In the genomic region with DNA sequence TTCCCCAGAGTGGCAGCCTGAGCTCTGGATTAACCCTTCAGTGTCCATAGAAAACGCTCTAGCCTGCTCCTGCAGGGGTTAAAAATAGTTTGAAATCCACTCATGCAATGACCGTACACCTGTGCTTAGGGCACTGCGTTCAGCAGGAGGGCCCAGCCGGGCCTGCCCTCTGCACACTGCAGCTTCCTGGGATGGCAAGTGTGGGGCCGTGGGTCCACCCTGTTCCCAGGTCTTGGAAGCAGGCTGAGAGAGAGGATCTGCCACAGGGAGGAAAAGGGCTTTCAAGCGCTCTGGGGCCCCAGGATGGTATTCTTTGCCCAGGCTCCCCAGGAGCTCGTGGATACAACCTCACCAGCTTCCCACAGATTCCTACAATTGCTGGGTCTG, we compare ENCODE assay signal across 12 cellular contexts. TPM values are rescaled to one million over a fixed set of nuclear protein-coding genes. Genes with fewer than 3 reads are reported as not detected.
DNase-seq lines count a peak whose midpoint lies in the region; ATAC-seq, FAIRE-seq and TF ChIP-seq lines count a peak whose summit lies in the region.
"Had no signal": no experiment of that assay in that cellular context is flagged by ENCODE, and none has a peak within 500 bp of the region (broad histone marks: within the 10 kb centered on the region; RNA-seq: fewer than 3 reads in every experiment).

No MANE protein-coding gene starts in this region.

- no peak for TF ChIP-seq POLR2A in HepG2 (IDR thresholded peaks at IDR 0.05; ENCODE audit: insufficient read depth in 1 of 2, low read depth in 2 of 2, low read length in 2 of 2)

- TF ChIP-seq RAD21 in HepG2 (CRISPR knock-in tag; IDR thresholded peaks at IDR 0.05): no peak

- ATAC-seq in GM18868 (IDR thresholded peaks at IDR 0.05; ENCODE audit: unreplicated experiment): peak; percentile 12
- ATAC-seq in activated CD8-positive, alpha-beta T cell treated with anti-CD3 and anti-CD28 coated beads for 36 hours: peak; percentile 17
- ATAC-seq in HepG2: peak; percentile 38
- no peak for ATAC-seq in HG03097 (IDR thresholded peaks at IDR 0.05; ENCODE audit: low FRiP score, unreplicated experiment)

- BruUV-seq in HepG2 (replicated peaks; lab: Mats Ljungman, UMichigan): no TSS peak

- WGBS in HepG2 (ENCODE audit: low lambda C conversion rate): 43% methylated on average over 1 of the region's 7 CpGs

- no peaks in the 10 kb centered on the region for H3K27me3 Mint-ChIP-seq in activated CD8-positive, alpha-beta T cell treated with anti-CD3 and anti-CD28 coated beads for 36 hours
- H3K27me3 Mint-ChIP-seq: activated naive CD4-positive, alpha-beta T cell treated with anti-CD3 and anti-CD28 coated beads, Interleukin-2, amount 50 U/mL, for 24 hours had no signal

- FAIRE-seq in HepG2 (lab: Jason Lieb, UNC) (no peak), urothelium cell line (lab: Jason Lieb, UNC) (no peak)
- FAIRE-seq: colon had no signal

- H3K9ac ChIP-seq in BLaER1 treated with 17β-estradiol and CSF1 and Interleukin-3, amounts not matched to agents 10 nM and 100 nM: peak overlapping the region in 8 of 11 experiments; percentile 8 to 56 (median 42); a peak in 14 of 22 replicates
- no peak overlapping the region for H3K9ac ChIP-seq in HepG2 (ENCODE audit: insufficient read depth, low read depth, low read length)

- CTCF ChIA-PET in activated CD8-positive, alpha-beta T cell treated with anti-CD3 and anti-CD28 coated beads for 36 hours (lab: Charles Lee): no interaction called here
- CTCF ChIA-PET in HepG2 (lab: Yijun Ruan, JAX; ENCODE audit: low intra/inter-chr PET ratio, low total read pairs): no interaction called here

- peaks cover 3% of the 10 kb centered on the region for H3K9me3 Mint-ChIP-seq in activated CD8-positive, alpha-beta T cell treated with anti-CD3 and anti-CD28 coated beads for 36 hours
- H3K9me3 Mint-ChIP-seq: activated naive CD4-positive, alpha-beta T cell treated with anti-CD3 and anti-CD28 coated beads, Interleukin-2, amount 50 U/mL, for 24 hours had no signal

- no peaks in the 10 kb centered on the region for H4K20me1 ChIP-seq in BLaER1 treated with 17β-estradiol and CSF1 and Interleukin-3, amounts not matched to agents 10 nM and 100 nM
- H4K20me1 ChIP-seq in HepG2 (ENCODE audit: insufficient read depth, low read length): no peaks in the 10 kb centered on the region

- no peak overlapping the region for H2AFZ ChIP-seq in HepG2 (ENCODE audit: low read length)

- H3K27ac ChIP-seq in BLaER1 treated with 17β-estradiol and CSF1 and Interleukin-3, amounts not matched to agents 10 nM and 100 nM: peak overlapping the region in 10 of 11 experiments; percentile 13 to 63 (median 54); a peak in 16 of 22 replicates
- H3K27ac ChIP-seq in HepG2 (ENCODE audit: extremely low read length, insufficient read depth, low read length): no peak overlapping the region
- H3K27ac ChIP-seq: psoas muscle had no signal

- POLR2A ChIA-PET in activated CD8-positive, alpha-beta T cell treated with anti-CD3 and anti-CD28 coated beads for 36 hours (lab: Charles Lee): interaction anchor here (1.1 to 1.7 kb wide), 5 partner anchors 9 to 46 kb away, joined by 3 to 19 read pairs (median 5); partner anchors contain the start of gene PRMT2
- POLR2A ChIA-PET in HepG2 (lab: Yijun Ruan, JAX): no interaction called here

- TF ChIP-seq CTCF in activated CD8-positive, alpha-beta T cell treated with anti-CD3 and anti-CD28 coated beads for 36 hours (IDR thresholded peaks at IDR 0.05): no peak
- no peak for TF ChIP-seq CTCF in HepG2 (CRISPR knock-in tag; IDR thresholded peaks at IDR 0.05)

- H3K4me1 Mint-ChIP-seq in activated CD8-positive, alpha-beta T cell treated with anti-CD3 and anti-CD28 coated beads for 36 hours (ENCODE audit: low read depth): peaks cover 39% of the 10 kb centered on the region

- no peak for DNase-seq in activated CD8-positive, alpha-beta T cell treated with anti-CD3 and anti-CD28 coated beads for 36 hours
- DNase-seq in HepG2 (ENCODE audit: low spot score) (no peak), NCI-H2196 (lab: John Stamatoyannopoulos, UW; ENCODE audit: unreplicated experiment) (no peak), urothelium cell line (ENCODE audit: low spot score) (no peak), NCI-H2029 treated with DMSO at 0.1 percent for 48 hours (lab: John Stamatoyannopoulos, UW) (no peak)
- DNase-seq: BE2C had no signal

- no peak overlapping the region for H3K4me3 ChIP-seq in BLaER1 treated with 17β-estradiol and CSF1 and Interleukin-3, amounts not matched to agents 10 nM and 100 nM
- no peak overlapping the region for H3K4me3 ChIP-seq in HepG2 (replicated peaks in 1 of 3; ENCODE audit: insufficient read depth in 1 of 3, low read depth in 2 of 3, low read length in 3 of 3)
- H3K4me3 ChIP-seq: psoas muscle had no signal

- in situ Hi-C loops in HepG2 (cut with HindIII; ENCODE audit: extremely low pct_ligation_motif_present, low pct_unique_long_range_greater_than_20kb): no loop called here

- H3K4me3 Mint-ChIP-seq in activated CD8-positive, alpha-beta T cell treated with anti-CD3 and anti-CD28 coated beads for 36 hours: no peak overlapping the region

- no peaks in the 10 kb centered on the region for H3K36me3 Mint-ChIP-seq in activated CD8-positive, alpha-beta T cell treated with anti-CD3 and anti-CD28 coated beads for 36 hours (ENCODE audit: low read depth)
- H3K36me3 Mint-ChIP-seq: activated naive CD4-positive, alpha-beta T cell treated with anti-CD3 and anti-CD28 coated beads, Interleukin-2, amount 50 U/mL, for 24 hours had no signal

- H3K9me3 ChIP-seq in BLaER1 treated with 17β-estradiol and CSF1 and Interleukin-3, amounts not matched to agents 10 nM and 100 nM (replicated peaks in 1 of 11): peaks cover 12 to 18% (median 17%) of the 10 kb centered on the region in 11 experiments
- H3K9me3 ChIP-seq in HepG2 (ENCODE audit: low read length): no peaks in the 10 kb centered on the region
- H3K9me3 ChIP-seq: BE2C, psoas muscle had no signal

- H3K36me3 ChIP-seq in BLaER1 treated with 17β-estradiol and CSF1 and Interleukin-3, amounts not matched to agents 10 nM and 100 nM: peaks cover 0 to 4% (median 0%) of the 10 kb centered on the region in 11 experiments; a peak in 1 of 22 replicates
- H3K36me3 ChIP-seq in HepG2 (replicated peaks in 1 of 2; ENCODE audit: control insufficient read depth in 1 of 2, insufficient read depth in 2 of 2, low read length in 2 of 2): no peaks in the 10 kb centered on the region
- H3K36me3 ChIP-seq: BE2C had no signal

- no peaks in the 10 kb centered on the region for H3K79me2 ChIP-seq in HepG2 (ENCODE audit: insufficient read depth, low read length)

- peaks cover 23 to 52% (median 33%) of the 10 kb centered on the region in 10 experiments for H3K4me1 ChIP-seq in BLaER1 treated with 17β-estradiol and CSF1 and Interleukin-3, amounts not matched to agents 10 nM and 100 nM
- H3K4me1 ChIP-seq in HepG2 (ENCODE audit: insufficient read depth, low read length): peaks cover 29% of the 10 kb centered on the region
- H3K4me1 ChIP-seq: psoas muscle had no signal

- TF ChIP-seq EP300 in HepG2 (IDR thresholded peaks at IDR 0.05; ENCODE audit: low read depth in 2 of 2, low read length in 2 of 2) (no peak), HepG2 (CRISPR knock-in tag; IDR thresholded peaks at IDR 0.05; ENCODE audit: borderline replicate concordance) (no peak)

- intact Hi-C loops in activated CD8-positive, alpha-beta T cell treated with anti-CD3 and anti-CD28 coated beads for 36 hours (cut with micrococcal nuclease): no loop called here
- intact Hi-C loops in HepG2 (cut with micrococcal nuclease; ENCODE audit: unreplicated experiment): no loop called here

- peak overlapping the region; percentile 82 for H3K27ac Mint-ChIP-seq in activated CD8-positive, alpha-beta T cell treated with anti-CD3 and anti-CD28 coated beads for 36 hours

- peak overlapping the region; percentile 74 to 90 (median 84) for H3K4me2 ChIP-seq in BLaER1 treated with 17β-estradiol and CSF1 and Interleukin-3, amounts not matched to agents 10 nM and 100 nM
- no peak overlapping the region for H3K4me2 ChIP-seq in HepG2 (ENCODE audit: low read depth, low read length)

- no peaks in the 10 kb centered on the region for H3K27me3 ChIP-seq in BLaER1 treated with 17β-estradiol and CSF1 and Interleukin-3, amounts not matched to agents 10 nM and 100 nM
- peaks cover 0 to 33% of the 10 kb centered on the region in 2 experiments; a peak in 4 of 5 replicates for H3K27me3 ChIP-seq in HepG2 (ENCODE audit: control insufficient read depth in 1 of 2, insufficient read depth in 2 of 2, low read length in 2 of 2)
- H3K27me3 ChIP-seq: BE2C had no signal

RNA-seq across cellular contexts. Expression of gene S100B, which starts 1.5 kb away (rescaled TPM):
- total RNA-seq in activated CD8-positive, alpha-beta T cell treated with anti-CD3 and anti-CD28 coated beads for 36 hours: 1 to 10 TPM; 2.7 to 3.0 TPM
- not detected in 2 replicates for total RNA-seq in HepG2 (2016; rRNA removed; fragmentation: Illumina TruSeq; extraction: Trizol)
- total RNA-seq in HepG2 (2016; cell fraction: cytosol; rRNA removed; fragmentation: Illumina TruSeq; extraction: Trizol; ENCODE audit: low read depth): 0.26 TPM in 1 of 2 replicates, not detected in the other
- not detected in 2 replicates for total RNA-seq in HepG2 (2016; cell fraction: insoluble cytoplasmic fraction; rRNA removed; fragmentation: Illumina TruSeq; extraction: Trizol)
- total RNA-seq in HepG2 (2016; cell fraction: membrane; rRNA removed; fragmentation: Illumina TruSeq; extraction: Trizol): not detected in 2 replicates
- total RNA-seq in HepG2 (2016; cell fraction: nucleus; rRNA removed; fragmentation: Illumina TruSeq; extraction: Trizol): not detected in 2 replicates
- not detected in 2 replicates for polyA plus RNA-seq in HepG2 (2011; rRNA removed)
- not detected in 2 replicates for polyA plus RNA-seq in HepG2 (2011; cell fraction: cytosol; rRNA removed)
- not detected in 2 replicates for polyA plus RNA-seq in HepG2 (2011; cell fraction: nucleus; rRNA removed)
- not detected in 2 replicates for polyA plus RNA-seq in HepG2 (2012)
- not detected in 2 replicates for polyA plus RNA-seq in HepG2 (2016; cell fraction: cytosol; fragmentation: Illumina TruSeq; extraction: Trizol; ENCODE audit: low read depth)
- polyA plus RNA-seq in HepG2 (2016; cell fraction: insoluble cytoplasmic fraction; fragmentation: Illumina TruSeq; extraction: Trizol; ENCODE audit: low read depth): not detected in 2 replicates
- polyA plus RNA-seq in HepG2 (2016; cell fraction: membrane; fragmentation: Illumina TruSeq; extraction: Trizol; ENCODE audit: low read depth): not detected in 2 replicates
- not detected in 2 replicates for polyA plus RNA-seq in HepG2 (2016; cell fraction: nucleus; fragmentation: Illumina TruSeq; extraction: Trizol; ENCODE audit: insufficient read depth, low read depth)
- polyA minus RNA-seq in HepG2 (2011; rRNA and poly(A)+ RNA removed; ENCODE audit: low replicate concordance): not detected in 2 replicates
- not detected in 2 replicates for polyA minus RNA-seq in HepG2 (2011; cell fraction: cytosol; rRNA and poly(A)+ RNA removed)
- polyA minus RNA-seq in HepG2 (2011; cell fraction: nucleus; rRNA and poly(A)+ RNA removed): 0.90 TPM in 1 of 2 replicates, not detected in the other

RNA-seq across cellular contexts. Expression of gene PRMT2, which starts 29.1 kb away (rescaled TPM):
- total RNA-seq in activated CD8-positive, alpha-beta T cell treated with anti-CD3 and anti-CD28 coated beads for 36 hours: 10 to 100 TPM; 54.4 to 58.2 TPM
- total RNA-seq in HepG2 (2016; rRNA removed; fragmentation: Illumina TruSeq; extraction: Trizol): 54.4 and 63.3 TPM in 2 replicates
- 77.4 and 86.8 TPM in 2 replicates for total RNA-seq in HepG2 (2016; cell fraction: cytosol; rRNA removed; fragmentation: Illumina TruSeq; extraction: Trizol; ENCODE audit: low read depth)
- 53.4 and 57.4 TPM in 2 replicates for total RNA-seq in HepG2 (2016; cell fraction: insoluble cytoplasmic fraction; rRNA removed; fragmentation: Illumina TruSeq; extraction: Trizol)
- 107 and 119 TPM in 2 replicates for total RNA-seq in HepG2 (2016; cell fraction: membrane; rRNA removed; fragmentation: Illumina TruSeq; extraction: Trizol)
- 30.5 and 39.1 TPM in 2 replicates for total RNA-seq in HepG2 (2016; cell fraction: nucleus; rRNA removed; fragmentation: Illumina TruSeq; extraction: Trizol)
- 75.9 and 78.8 TPM in 2 replicates for polyA plus RNA-seq in HepG2 (2011; rRNA removed)
- 94.5 and 113 TPM in 2 replicates for polyA plus RNA-seq in HepG2 (2011; cell fraction: cytosol; rRNA removed)
- 103 and 105 TPM in 2 replicates for polyA plus RNA-seq in HepG2 (2011; cell fraction: nucleus; rRNA removed)
- 35.7 and 48.7 TPM in 2 replicates for polyA plus RNA-seq in HepG2 (2012)
- polyA plus RNA-seq in HepG2 (2016; cell fraction: cytosol; fragmentation: Illumina TruSeq; extraction: Trizol; ENCODE audit: low read depth): 112 and 134 TPM in 2 replicates
- 63.9 and 73.9 TPM in 2 replicates for polyA plus RNA-seq in HepG2 (2016; cell fraction: insoluble cytoplasmic fraction; fragmentation: Illumina TruSeq; extraction: Trizol; ENCODE audit: low read depth)
- 114 and 126 TPM in 2 replicates for polyA plus RNA-seq in HepG2 (2016; cell fraction: membrane; fragmentation: Illumina TruSeq; extraction: Trizol; ENCODE audit: low read depth)
- polyA plus RNA-seq in HepG2 (2016; cell fraction: nucleus; fragmentation: Illumina TruSeq; extraction: Trizol; ENCODE audit: insufficient read depth, low read depth): 61.2 and 66.3 TPM in 2 replicates
- 63.7 and 112 TPM in 2 replicates for polyA minus RNA-seq in HepG2 (2011; rRNA and poly(A)+ RNA removed; ENCODE audit: low replicate concordance)
- polyA minus RNA-seq in HepG2 (2011; cell fraction: cytosol; rRNA and poly(A)+ RNA removed): 25.9 and 26.0 TPM in 2 replicates
- polyA minus RNA-seq in HepG2 (2011; cell fraction: nucleus; rRNA and poly(A)+ RNA removed): 50.1 and 53.1 TPM in 2 replicates
